ENCODE assay signal across 8 cellular contexts in genomic region chr22:20508815-20509271, GRCh38. TPM values are rescaled to one million over a fixed set of nuclear protein-coding genes. Genes with fewer than 3 reads are reported as not detected.
DNase-seq lines count a peak whose midpoint lies in the region; ATAC-seq and TF ChIP-seq lines count a peak whose summit lies in the region.

No MANE protein-coding gene starts in this region.

- ATAC-seq in GM19328 (IDR thresholded peaks at IDR 0.05; ENCODE audit: unreplicated experiment): no peak
- ATAC-seq in HG02610 (IDR thresholded peaks at IDR 0.05; ENCODE audit: unreplicated experiment): no peak

- CTCF ChIA-PET in RWPE1 (lab: Yijun Ruan, JAX): no interaction called here

- H3K36me3 ChIP-seq in osteoblast (ENCODE audit: insufficient read depth, low read length): no peaks in the 10 kb centered on the region

- H3K4me3 ChIP-seq in epithelial cell of esophagus (ENCODE audit: low read length) (peak overlapping the region; percentile 97), osteoblast (ENCODE audit: insufficient read depth, low read length) (peak overlapping the region; percentile 89)

- H3K4me1 ChIP-seq in osteoblast (ENCODE audit: insufficient read depth, low read length): peaks cover 36% of the 10 kb centered on the region

- DNase-seq in Daoy (ENCODE audit: low read depth) (peak; percentile 30), RWPE1 (ENCODE audit: low spot score) (no peak), epithelial cell of esophagus (ENCODE audit: low read depth) (peak; percentile 19), osteoblast (ENCODE audit: insufficient read length, low spot score, missing footprints) (peak; percentile 48), retina (no peak)
- no peak for DNase-seq in stimulated activated naive CD4-positive, alpha-beta T cell (lab: John Stamatoyannopoulos, UW)

- POLR2A ChIA-PET in RWPE1 (lab: Yijun Ruan, JAX; ENCODE audit: low non-redundant PET): no interaction called here

- peaks cover 37% of the 10 kb centered on the region for H4K20me1 ChIP-seq in osteoblast (ENCODE audit: insufficient read depth, low read length)

- H3K9me3 ChIP-seq in osteoblast (ENCODE audit: low read depth, low read length): no peaks in the 10 kb centered on the region

- no peak for TF ChIP-seq CTCF in RWPE1 (conservative IDR thresholded peaks at IDR 0.05; ENCODE audit: low read depth)
- TF ChIP-seq CTCF in epithelial cell of esophagus (IDR thresholded peaks at IDR 0.05; ENCODE audit: insufficient read depth, low read depth, low read length, missing control alignments): no peak
- no peak for TF ChIP-seq CTCF in osteoblast (IDR thresholded peaks at IDR 0.05; ENCODE audit: extremely low read depth, low read depth, low read length)

- H3K4me2 ChIP-seq in osteoblast (ENCODE audit: insufficient read depth, low read length): peak overlapping the region; percentile 96

- peaks cover 68% of the 10 kb centered on the region for H3K79me2 ChIP-seq in osteoblast (ENCODE audit: insufficient read depth, low read length)

- H3K27ac ChIP-seq in RWPE1: peak overlapping the region; percentile 94
- H3K27ac ChIP-seq in osteoblast (ENCODE audit: low read depth, low read length): peak overlapping the region; percentile 95

- H3K27me3 ChIP-seq in osteoblast (ENCODE audit: insufficient read depth, low read length): no peaks in the 10 kb centered on the region

- no peak overlapping the region for H2AFZ ChIP-seq in osteoblast (ENCODE audit: low read length)

RNA-seq across cellular contexts. Expression of gene MED15, which starts 1.4 kb away (rescaled TPM):
- total RNA-seq in Daoy (2014; rRNA removed; shearing (Covaris generic)): 23.4 and 24.5 TPM in 2 replicates
- 36.9 and 49.8 TPM in 2 replicates for total RNA-seq in osteoblast

RNA-seq across cellular contexts. Expression of gene KLHL22, which starts 13.2 kb away (rescaled TPM):
- total RNA-seq in Daoy (2014; rRNA removed; shearing (Covaris generic)): 7.4 and 31.1 TPM in 2 replicates
- total RNA-seq in osteoblast: 36.9 and 46.6 TPM in 2 replicates

Comparison
In these comparisons a context has a peak if more than half of its experiments do, and no peak if none do; other contexts are left out.
1. DNase-seq: peak in Daoy (single experiment), epithelial cell of esophagus (single experiment) and osteoblast (single experiment); none in RWPE1 (single experiment), stimulated activated naive CD4-positive, alpha-beta T cell (0 of 6) and retina (single experiment).